In genomic region chr20:50516935-50517816, GRCh38 we compare ENCODE assay signal across 10 cellular contexts. TPM values are rescaled to one million over a fixed set of nuclear protein-coding genes. Genes with fewer than 3 reads are reported as not detected.
DNase-seq lines count a peak whose midpoint lies in the region; ATAC-seq and TF ChIP-seq lines count a peak whose summit lies in the region.
"Had no signal": no experiment of that assay in that cellular context is flagged by ENCODE, and none has a peak within 500 bp of the region (broad histone marks: within the 10 kb centered on the region; RNA-seq: fewer than 3 reads in every experiment).

No MANE protein-coding gene starts in this region.

- dilution Hi-C loops in IMR-90 (cut with HindIII; ENCODE audit: low sequenced_read_pairs, unreplicated experiment): no loop called here

- no peak for TF ChIP-seq CTCF in IMR-90 (conservative IDR thresholded peaks at IDR 0.05; ENCODE audit: low read depth, low read length)
- TF ChIP-seq CTCF in mesothelial cell of epicardium (IDR thresholded peaks at IDR 0.05; ENCODE audit: unreplicated experiment): no peak

- BruUV-seq in IMR-90 (replicated peaks; lab: Mats Ljungman, UMichigan): no TSS peak

- H3K4me2 ChIP-seq in BLaER1 treated with 17β-estradiol and CSF1 and Interleukin-3, amounts not matched to agents 10 nM and 100 nM: peak overlapping the region; percentile 57 to 97 (median 83)
- peak overlapping the region; percentile 82 for H3K4me2 ChIP-seq in IMR-90 (ENCODE audit: low read depth, low read length)

- no peaks in the 10 kb centered on the region for H3K9me3 ChIP-seq in BLaER1 treated with 17β-estradiol and CSF1 and Interleukin-3, amounts not matched to agents 10 nM and 100 nM (replicated peaks in 1 of 11)
- no peaks in the 10 kb centered on the region for H3K9me3 ChIP-seq in IMR-90 (ENCODE audit: control insufficient read depth, insufficient read depth, low read length)
- no peaks in the 10 kb centered on the region for H3K9me3 ChIP-seq in adipocyte (ENCODE audit: control insufficient read depth, low read length)

- no peaks in the 10 kb centered on the region for H3K9me3 Mint-ChIP-seq in naive thymus-derived CD8-positive, alpha-beta T cell
- H3K9me3 Mint-ChIP-seq in mesothelial cell of epicardium: no peaks in the 10 kb centered on the region

- H3K4ac ChIP-seq in IMR-90 (ENCODE audit: low read depth, low read length): peak overlapping the region; percentile 42; the same call in 1 of the 2 replicates

- peak overlapping the region; percentile 58 to 86 (median 81) for H3K4me3 Mint-ChIP-seq in naive thymus-derived CD8-positive, alpha-beta T cell
- no peak overlapping the region for H3K4me3 Mint-ChIP-seq in mesothelial cell of epicardium

- H3K27ac Mint-ChIP-seq in naive thymus-derived CD8-positive, alpha-beta T cell: peak overlapping the region; percentile 58 to 96 (median 89)
- no peak overlapping the region for H3K27ac Mint-ChIP-seq in mesothelial cell of epicardium

- DNase-seq in IMR-90 (no peak), adipocyte (ENCODE audit: low read depth) (no peak), mesothelial cell of epicardium (ENCODE audit: low spot score in 2 of 2, unreplicated experiment in 2 of 2) (no peak), AG20443 (ENCODE audit: low spot score) (no peak), AML-193 (lab: John Stamatoyannopoulos, UW) (no peak), GDM1 (lab: John Stamatoyannopoulos, UW) (no peak)
- no peak for DNase-seq in naive thymus-derived CD8-positive, alpha-beta T cell
- DNase-seq: Calu3, substantia nigra had no signal

- peaks cover 53 to 100% (median 98%) of the 10 kb centered on the region in 4 donors for H3K4me1 Mint-ChIP-seq in naive thymus-derived CD8-positive, alpha-beta T cell
- H3K4me1 Mint-ChIP-seq in mesothelial cell of epicardium: peaks cover 45% of the 10 kb centered on the region

- H2BK120ac ChIP-seq in IMR-90 (ENCODE audit: low read depth, low read length): peak overlapping the region; percentile 56; the same call in 1 of the 2 replicates

- H3K27me3 Mint-ChIP-seq in naive thymus-derived CD8-positive, alpha-beta T cell: no peaks in the 10 kb centered on the region
- H3K27me3 Mint-ChIP-seq in mesothelial cell of epicardium (ENCODE audit: low read depth): no peaks in the 10 kb centered on the region

- no peak overlapping the region for H2BK15ac ChIP-seq in IMR-90 (ENCODE audit: low read depth, low read length)

- peak overlapping the region; percentile 56; the same call in 1 of the 2 replicates for H4K5ac ChIP-seq in IMR-90 (ENCODE audit: low read depth, low read length)

- in situ Hi-C loops in IMR-90 (cut with MboI; ENCODE audit: low sequenced_read_pairs): no loop called here

- H2BK20ac ChIP-seq in IMR-90 (ENCODE audit: low read depth, low read length): peak overlapping the region; percentile 17; the same call in 1 of the 2 replicates

- no peak overlapping the region for H4K91ac ChIP-seq in IMR-90 (ENCODE audit: insufficient read depth, low read depth, low read length)

- peaks cover 80 to 100% (median 93%) of the 10 kb centered on the region in 10 experiments for H3K4me1 ChIP-seq in BLaER1 treated with 17β-estradiol and CSF1 and Interleukin-3, amounts not matched to agents 10 nM and 100 nM
- H3K4me1 ChIP-seq in IMR-90 (ENCODE audit: control insufficient read depth, insufficient read depth, low read length) (peaks cover 28% of the 10 kb centered on the region), adipocyte (ENCODE audit: control insufficient read depth, insufficient read depth, low read length) (peaks cover 96% of the 10 kb centered on the region)

- H3K23ac ChIP-seq in IMR-90 (ENCODE audit: low read depth, low read length): peak overlapping the region; percentile 70; the same call in 1 of the 2 replicates

- ATAC-seq in IMR-90 (ENCODE audit: low read depth): no peak
- ATAC-seq in naive thymus-derived CD8-positive, alpha-beta T cell: no peak

- CTCF ChIA-PET in IMR-90 (lab: Yijun Ruan, JAX): interaction anchor here (0.5 to 0.6 kb wide), 2 partner anchors 398 to 411 kb away, joined by 3 to 4 read pairs; no protein-coding TSS in a partner anchor

- peaks cover 0 to 34% (median 20%) of the 10 kb centered on the region in 11 experiments; a peak in 10 of 22 replicates for H3K36me3 ChIP-seq in BLaER1 treated with 17β-estradiol and CSF1 and Interleukin-3, amounts not matched to agents 10 nM and 100 nM
- H3K36me3 ChIP-seq in IMR-90 (ENCODE audit: control insufficient read depth, insufficient read depth, low read length) (peaks cover 13% of the 10 kb centered on the region), adipocyte (ENCODE audit: control insufficient read depth, insufficient read depth, low read length, severe bottlenecking) (no peaks in the 10 kb centered on the region)

- H2AK9ac ChIP-seq in IMR-90 (replicated peaks; ENCODE audit: low read depth, low read length, poor library complexity): no peak overlapping the region

- no peak overlapping the region for H2AFZ ChIP-seq in IMR-90 (replicated peaks; ENCODE audit: low read length, poor library complexity)

- no peak for TF ChIP-seq RAD21 in IMR-90 (IDR thresholded peaks at IDR 0.05; ENCODE audit: low read length)

- H4K8ac ChIP-seq in IMR-90 (ENCODE audit: low read depth in 2 of 2, low read length in 2 of 2): peak overlapping the region in 1 of 2 experiments; percentile 32; a peak in 1 of 4 replicates

- peak overlapping the region; percentile 94 for H2BK5ac ChIP-seq in IMR-90 (ENCODE audit: low read depth, low read length, poor library complexity, severe bottlenecking)

- H3K56ac ChIP-seq in IMR-90 (ENCODE audit: extremely low read depth, insufficient read depth, low read length): no peak overlapping the region

- H4K20me1 ChIP-seq in BLaER1 treated with 17β-estradiol and CSF1 and Interleukin-3, amounts not matched to agents 10 nM and 100 nM: peaks cover 1 to 100% (median 90%) of the 10 kb centered on the region in 11 experiments; a peak in 18 of 22 replicates
- H4K20me1 ChIP-seq in IMR-90 (ENCODE audit: insufficient read depth, low read length): peaks cover 67% of the 10 kb centered on the region

- H3K9ac ChIP-seq in BLaER1 treated with 17β-estradiol and CSF1 and Interleukin-3, amounts not matched to agents 10 nM and 100 nM: peak overlapping the region; percentile 1 to 81 (median 62); a peak in 19 of 22 replicates
- no peak overlapping the region for H3K9ac ChIP-seq in IMR-90 (ENCODE audit: low read depth, low read length)
- peak overlapping the region; percentile 43 for H3K9ac ChIP-seq in adipocyte (ENCODE audit: low read length)

- POLR2A ChIA-PET in IMR-90 (lab: Charles Lee; ENCODE audit: unreplicated experiment): no interaction called here
- POLR2A ChIA-PET in naive thymus-derived CD8-positive, alpha-beta T cell (lab: Charles Lee): interaction anchor here (0.6 to 1.0 kb wide), 3 partner anchors 9 to 42 kb away, joined by 3 to 5 read pairs (median 4); no protein-coding TSS in a partner anchor

- H3K4me3 ChIP-seq in BLaER1 treated with 17β-estradiol and CSF1 and Interleukin-3, amounts not matched to agents 10 nM and 100 nM: peak overlapping the region in 5 of 10 experiments; percentile 20 to 36 (median 29); a peak in 6 of 20 replicates
- no peak overlapping the region for H3K4me3 ChIP-seq in IMR-90 (ENCODE audit: insufficient read depth, low read depth, low read length)
- no peak overlapping the region for H3K4me3 ChIP-seq in adipocyte (ENCODE audit: low read length)

- peaks cover 10 to 64% of the 10 kb centered on the region in 2 experiments for H3K79me1 ChIP-seq in IMR-90 (ENCODE audit: low read depth in 1 of 2, low read length in 2 of 2)

- no peak for TF ChIP-seq POLR2A in IMR-90 (IDR thresholded peaks at IDR 0.05; ENCODE audit: low read depth, low read length)

- H3K18ac ChIP-seq in IMR-90 (ENCODE audit: low read depth, low read length): peak overlapping the region; percentile 57

- H3K14ac ChIP-seq in IMR-90 (replicated peaks; ENCODE audit: low read depth, low read length): peak overlapping the region; percentile 66

- intact Hi-C loops in IMR-90 (cut with micrococcal nuclease): no loop called here

- peaks cover 0 to 5% (median 0%) of the 10 kb centered on the region in 3 donors for H3K36me3 Mint-ChIP-seq in naive thymus-derived CD8-positive, alpha-beta T cell
- H3K36me3 Mint-ChIP-seq in mesothelial cell of epicardium: no peaks in the 10 kb centered on the region

- H3K9me1 ChIP-seq in IMR-90 (ENCODE audit: insufficient read depth, low read length): peaks cover 34% of the 10 kb centered on the region

- H3K27me3 ChIP-seq in BLaER1 treated with 17β-estradiol and CSF1 and Interleukin-3, amounts not matched to agents 10 nM and 100 nM: no peaks in the 10 kb centered on the region
- no peaks in the 10 kb centered on the region for H3K27me3 ChIP-seq in IMR-90 (ENCODE audit: control insufficient read depth, insufficient read depth, low read length)
- no peaks in the 10 kb centered on the region for H3K27me3 ChIP-seq in adipocyte (replicated peaks; ENCODE audit: control insufficient read depth, insufficient read depth, low read length)

- peak overlapping the region; percentile 24 to 92 (median 63); a peak in 21 of 22 replicates for H3K27ac ChIP-seq in BLaER1 treated with 17β-estradiol and CSF1 and Interleukin-3, amounts not matched to agents 10 nM and 100 nM
- peak overlapping the region; percentile 8; the same call in 1 of the 2 replicates for H3K27ac ChIP-seq in IMR-90 (ENCODE audit: insufficient read depth, low read length)

- H2AK5ac ChIP-seq in IMR-90 (ENCODE audit: low read depth, low read length): no peak overlapping the region

- WGBS in IMR-90 (ENCODE audit: extremely low coverage in 2 of 2, insufficient read length in 1 of 2), 2 experiments: 100% methylated on average over 2 of the region's 7 CpGs; no CpG with 5 or more reads in 1 of the 2 experiments

TF ChIP-seq in IMR-90, 13 proteins besides CTCF, POLR2A, EP300 and RAD21 (continues in another document):
- TF ChIP-seq ELK1 (IDR thresholded peaks at IDR 0.05; ENCODE audit: borderline replicate concordance, low read depth, low read length): no peak

RNA-seq across cellular contexts. Expression of gene PTPN1, which starts 7.0 kb away (rescaled TPM):
- total RNA-seq in IMR-90 (2012; rRNA removed): 31.7 and 38.0 TPM in 2 replicates
- polyA plus RNA-seq in IMR-90 (2012; rRNA removed): 37.1 and 37.4 TPM in 2 replicates
- 27.3 and 29.6 TPM in 2 replicates for polyA plus RNA-seq in IMR-90 (2012; cell fraction: cytosol; rRNA removed)
- polyA plus RNA-seq in IMR-90 (2012; cell fraction: nucleus; rRNA removed; ENCODE audit: low replicate concordance): 35.3 and 62.9 TPM in 2 replicates
- total RNA-seq in naive thymus-derived CD8-positive, alpha-beta T cell: 10 to 100 TPM; 53.8 to 56.7 TPM
- 10 to 100 TPM; 29.1 to 31.9 (median 29.4) TPM for polyA plus RNA-seq in naive thymus-derived CD8-positive, alpha-beta T cell
- 26.2 to 27.7 TPM (median 27.3 TPM) in 3 replicates for total RNA-seq in mesothelial cell of epicardium
